31 cellular contexts compared by ENCODE assay signal in the genomic region with DNA sequence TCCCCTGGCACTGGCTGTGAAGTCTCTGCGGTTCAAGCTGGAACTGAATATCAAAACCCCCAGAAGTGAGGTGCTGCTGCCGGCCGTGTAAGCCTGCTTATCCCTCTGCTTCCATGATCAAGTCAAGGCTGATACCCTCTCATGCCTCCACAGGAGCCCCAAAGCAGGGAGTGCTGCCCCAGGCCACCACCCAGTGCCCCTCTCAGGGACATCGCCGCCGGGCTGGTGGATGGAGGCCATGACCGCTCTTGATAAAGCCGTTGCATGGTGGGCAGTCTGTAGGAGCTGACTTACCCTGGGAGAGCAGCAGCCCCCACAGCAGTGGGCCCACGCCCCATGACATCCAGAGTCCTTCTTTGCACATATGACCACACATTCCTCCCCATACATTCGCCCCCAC.
"Had no signal": no experiment of that assay in that cellular context is flagged by ENCODE, and none has a peak within 500 bp of the region (broad histone marks: within the 10 kb centered on the region; RNA-seq: fewer than 3 reads in every experiment).

No MANE protein-coding gene starts in this region.

- H3K27me3 ChIP-seq: neural progenitor cell, right atrium auricular region, thyroid gland, upper lobe of left lung had no signal

- H3K4me3 ChIP-seq: coronary artery, esophagus squamous epithelium, left ventricle myocardium inferior, lung, neural progenitor cell, prostate gland, right atrium auricular region, smooth muscle cell, stomach, thyroid gland, upper lobe of left lung had no signal

- H2AFZ ChIP-seq: neural progenitor cell had no signal

- H3K4me1 ChIP-seq: left ventricle myocardium inferior, neural progenitor cell, prostate gland, right atrium auricular region, stomach had no signal

- H3K9ac ChIP-seq: neural progenitor cell had no signal

- H3K9me3 Mint-ChIP-seq: effector memory CD8-positive, alpha-beta T cell; immature natural killer cell; memory B cell; natural killer cell treated with Interleukin-12 subunit alpha and Interleukin-12 subunit beta and Interleukin-15 and Interleukin-18, amount 100 ng/mL, for 72 hours; stimulated activated effector memory CD8-positive, alpha-beta T cell treated with anti-CD3 and anti-CD28 coated beads, Interleukin-12 subunit alpha, Interleukin-12 subunit beta, amount 100 ng/mL, for 72 hours had no signal

- H3K4me1 Mint-ChIP-seq: stimulated activated effector memory CD8-positive, alpha-beta T cell treated with anti-CD3 and anti-CD28 coated beads, Interleukin-12 subunit alpha, Interleukin-12 subunit beta, amount 100 ng/mL, for 72 hours had no signal

- ATAC-seq: effector memory CD8-positive, alpha-beta T cell; left colon; natural killer cell treated with Interleukin-12 subunit alpha and Interleukin-12 subunit beta and Interleukin-15 and Interleukin-18, amount 100 ng/mL, for 72 hours; sciatic nerve had no signal

- H3K36me3 ChIP-seq: esophagus squamous epithelium, left ventricle myocardium inferior, neural progenitor cell, prostate gland, right atrium auricular region, stomach, thyroid gland, upper lobe of left lung had no signal

- H3K27ac Mint-ChIP-seq: effector memory CD8-positive, alpha-beta T cell; memory B cell; naive B cell; natural killer cell treated with Interleukin-12 subunit alpha and Interleukin-12 subunit beta and Interleukin-15 and Interleukin-18, amount 100 ng/mL, for 72 hours; neural progenitor cell; stimulated activated effector memory CD8-positive, alpha-beta T cell treated with anti-CD3 and anti-CD28 coated beads, Interleukin-12 subunit alpha, Interleukin-12 subunit beta, amount 100 ng/mL, for 72 hours had no signal

- H3K9me3 ChIP-seq: esophagus squamous epithelium, left ventricle myocardium inferior, prostate gland, right atrium auricular region, stomach, thyroid gland, upper lobe of left lung had no signal

- H3K27ac ChIP-seq: coronary artery, esophagus squamous epithelium, left ventricle myocardium inferior, neural progenitor cell, prostate gland, right atrium auricular region, stomach, thyroid gland, upper lobe of left lung had no signal

- H3K36me3 Mint-ChIP-seq: immature natural killer cell; memory B cell; naive B cell; natural killer cell treated with Interleukin-12 subunit alpha and Interleukin-12 subunit beta and Interleukin-15 and Interleukin-18, amount 100 ng/mL, for 72 hours; neural progenitor cell; stimulated activated effector memory CD8-positive, alpha-beta T cell treated with anti-CD3 and anti-CD28 coated beads, Interleukin-12 subunit alpha, Interleukin-12 subunit beta, amount 100 ng/mL, for 72 hours had no signal

- FAIRE-seq: endometrium, frontal cortex, urothelium cell line had no signal

- H3K4me3 Mint-ChIP-seq: effector memory CD8-positive, alpha-beta T cell; immature natural killer cell; memory B cell; naive B cell; natural killer cell treated with Interleukin-12 subunit alpha and Interleukin-12 subunit beta and Interleukin-15 and Interleukin-18, amount 100 ng/mL, for 72 hours; neural progenitor cell; stimulated activated effector memory CD8-positive, alpha-beta T cell treated with anti-CD3 and anti-CD28 coated beads, Interleukin-12 subunit alpha, Interleukin-12 subunit beta, amount 100 ng/mL, for 72 hours had no signal

- H3K4me2 ChIP-seq: neural progenitor cell, smooth muscle cell had no signal

- DNase-seq: dermis blood vessel endothelial cell; effector memory CD8-positive, alpha-beta T cell; erythroblast; esophagus squamous epithelium; hypothalamus; immature natural killer cell; islet precursor cell; kidney glomerular epithelial cell; left colon; left ventricle myocardium inferior; naive B cell; nucleus accumbens; stimulated activated CD4-positive, alpha-beta T cell treated with anti-CD3 and anti-CD28 coated beads, Interleukin-2, amount 100 ng/mL, for 24 hours; stimulated activated CD4-positive, alpha-beta T cell treated with anti-CD3 and anti-CD28 coated beads, Interleukin-4, amount 100 ng/mL, for 24 hours; stimulated activated naive CD4-positive, alpha-beta T cell treated with Interleukin-2 at 50 U/mL for 16 hours; stomach; thyroid gland had no signal
